ENCODE assay signal across 13 cellular contexts in the genomic region with DNA sequence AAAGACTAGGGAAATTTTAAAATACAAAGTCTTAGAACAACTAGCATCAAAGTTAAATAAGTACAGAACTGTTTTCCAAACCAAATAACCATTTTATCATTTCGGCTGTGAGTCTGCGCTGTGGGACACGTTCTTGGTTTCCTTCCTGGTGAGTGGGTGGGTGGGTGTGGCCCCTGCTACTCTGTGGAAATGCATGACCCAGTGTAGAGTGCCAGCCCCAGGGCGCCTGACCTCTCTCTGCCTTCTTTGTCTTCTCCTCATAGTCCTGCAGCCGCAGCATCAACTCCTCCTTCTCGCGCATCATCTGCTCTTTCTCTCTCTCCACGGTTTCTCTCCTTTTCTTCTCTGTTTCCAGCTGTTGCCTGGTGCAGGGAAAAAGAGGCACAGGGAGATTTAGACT. TPM values are rescaled to one million over a fixed set of nuclear protein-coding genes. Genes with fewer than 3 reads are reported as not detected.
A peak's percentile ranks its signal among the peaks of the same experiment; 100 is the strongest.
DNase-seq lines count a peak whose midpoint lies in the region; ATAC-seq and TF ChIP-seq lines count a peak whose summit lies in the region.
"Had no signal": no experiment of that assay in that cellular context is flagged by ENCODE, and none has a peak within 500 bp of the region (broad histone marks: within the 10 kb centered on the region; RNA-seq: fewer than 3 reads in every experiment).

No MANE protein-coding gene starts in this region.

- TF ChIP-seq CTCF in smooth muscle cell (IDR thresholded peaks at IDR 0.05; ENCODE audit: borderline replicate concordance, insufficient read depth, poor library complexity, severe bottlenecking) = no peak

- no peaks in the 10 kb centered on the region for H3K27me3 ChIP-seq in CD4-positive, CD25-positive, alpha-beta regulatory T cell (ENCODE audit: control insufficient read depth, insufficient read depth, low read length)
- H3K27me3 ChIP-seq in smooth muscle cell (ENCODE audit: low read depth) = no peaks in the 10 kb centered on the region

- peaks cover 4% of the 10 kb centered on the region for H3K27me3 Mint-ChIP-seq in CD4-positive, CD25-positive, alpha-beta regulatory T cell
- no peaks in the 10 kb centered on the region for H3K27me3 Mint-ChIP-seq in IgD-negative memory B cell
- H3K27me3 Mint-ChIP-seq in effector memory CD8-positive, alpha-beta T cell = no peaks in the 10 kb centered on the region
- H3K27me3 Mint-ChIP-seq in naive thymus-derived CD8-positive, alpha-beta T cell = no peaks in the 10 kb centered on the region

- H3K9me3 Mint-ChIP-seq in CD4-positive, CD25-positive, alpha-beta regulatory T cell = peaks cover 0 to 13% (median 0%) of the 10 kb centered on the region in 7 donors
- peaks cover 0 to 3% (median 0%) of the 10 kb centered on the region in 3 donors for H3K9me3 Mint-ChIP-seq in IgD-negative memory B cell
- no peaks in the 10 kb centered on the region for H3K9me3 Mint-ChIP-seq in effector memory CD8-positive, alpha-beta T cell
- no peaks in the 10 kb centered on the region for H3K9me3 Mint-ChIP-seq in naive thymus-derived CD8-positive, alpha-beta T cell

- H3K27ac Mint-ChIP-seq in CD4-positive, CD25-positive, alpha-beta regulatory T cell = peak overlapping the region; percentile 55 to 93 (median 83)
- H3K27ac Mint-ChIP-seq in IgD-negative memory B cell = peak overlapping the region; percentile 73 to 99 (median 97)
- H3K27ac Mint-ChIP-seq in effector memory CD8-positive, alpha-beta T cell = peak overlapping the region; percentile 92 to 96
- peak overlapping the region; percentile 53 to 95 (median 88) for H3K27ac Mint-ChIP-seq in naive thymus-derived CD8-positive, alpha-beta T cell

- H3K27ac ChIP-seq in CD4-positive, CD25-positive, alpha-beta regulatory T cell (ENCODE audit: insufficient read depth, low read length, poor library complexity, severe bottlenecking) = peak overlapping the region; percentile 15
- H3K27ac ChIP-seq in smooth muscle cell (ENCODE audit: low read depth) = no peak overlapping the region
- H3K27ac ChIP-seq: C4-2B had no signal

- H3K9ac ChIP-seq in smooth muscle cell (ENCODE audit: low read depth) = no peak overlapping the region

- peaks cover 68% of the 10 kb centered on the region for H3K36me3 Mint-ChIP-seq in CD4-positive, CD25-positive, alpha-beta regulatory T cell
- H3K36me3 Mint-ChIP-seq in IgD-negative memory B cell = peaks cover 39% of the 10 kb centered on the region
- peaks cover 100% of the 10 kb centered on the region for H3K36me3 Mint-ChIP-seq in effector memory CD8-positive, alpha-beta T cell (ENCODE audit: insufficient read depth)
- peaks cover 4 to 97% (median 46%) of the 10 kb centered on the region in 3 donors for H3K36me3 Mint-ChIP-seq in naive thymus-derived CD8-positive, alpha-beta T cell

- no peak overlapping the region for H2AFZ ChIP-seq in smooth muscle cell (ENCODE audit: low read depth)

- peak overlapping the region in 3 of 4 donors; percentile 19 to 70 (median 62) for H3K4me3 Mint-ChIP-seq in CD4-positive, CD25-positive, alpha-beta regulatory T cell
- H3K4me3 Mint-ChIP-seq in IgD-negative memory B cell = peak overlapping the region in 2 of 4 donors; percentile 33 to 87
- peak overlapping the region; percentile 31 to 56 for H3K4me3 Mint-ChIP-seq in effector memory CD8-positive, alpha-beta T cell
- peak overlapping the region in 3 of 10 donors; percentile 2 to 56 (median 38) for H3K4me3 Mint-ChIP-seq in naive thymus-derived CD8-positive, alpha-beta T cell

- H3K79me2 ChIP-seq in smooth muscle cell (ENCODE audit: low read depth) = no peaks in the 10 kb centered on the region

- 85% methylated on average over 8 of the region's 8 CpGs for WGBS in smooth muscle cell (ENCODE audit: low lambda C conversion rate)

- peaks cover 7 to 40% (median 20%) of the 10 kb centered on the region in 4 donors for H3K4me1 Mint-ChIP-seq in CD4-positive, CD25-positive, alpha-beta regulatory T cell
- H3K4me1 Mint-ChIP-seq in IgD-negative memory B cell = peaks cover 2 to 22% (median 4%) of the 10 kb centered on the region in 3 donors
- H3K4me1 Mint-ChIP-seq in effector memory CD8-positive, alpha-beta T cell (ENCODE audit: low read depth in 2 of 2) = peaks cover 35 to 49% of the 10 kb centered on the region in 2 donors
- H3K4me1 Mint-ChIP-seq in naive thymus-derived CD8-positive, alpha-beta T cell = peaks cover 30 to 39% (median 36%) of the 10 kb centered on the region in 4 donors

- ATAC-seq in CD4-positive, CD25-positive, alpha-beta regulatory T cell (ENCODE audit: low read depth in 2 of 2) = no peak
- no peak for ATAC-seq in effector memory CD8-positive, alpha-beta T cell (replicated peaks)
- peak in 1 of 2 donors; percentile 18 for ATAC-seq in naive thymus-derived CD8-positive, alpha-beta T cell

- H3K36me3 ChIP-seq in CD4-positive, CD25-positive, alpha-beta regulatory T cell (ENCODE audit: control insufficient read depth, insufficient read depth, low read length) = peaks cover 99% of the 10 kb centered on the region
- H3K36me3 ChIP-seq in smooth muscle cell (ENCODE audit: low read depth) = no peaks in the 10 kb centered on the region

- POLR2A ChIA-PET in naive thymus-derived CD8-positive, alpha-beta T cell (lab: Charles Lee) = interaction anchor here (1.0 to 2.2 kb wide), 2 partner anchors 24 to 99 kb away, joined by 4 to 8 read pairs; no protein-coding TSS in a partner anchor

- DNase-seq in CD4-positive, CD25-positive, alpha-beta regulatory T cell = no peak
- no peak for DNase-seq in effector memory CD8-positive, alpha-beta T cell
- no peak for DNase-seq in naive thymus-derived CD8-positive, alpha-beta T cell
- DNase-seq in NCI-H2081 treated with DMSO at 0.1 percent for 48 hours (lab: John Stamatoyannopoulos, UW) (no peak), smooth muscle cell (lab: John Stamatoyannopoulos, UW; ENCODE audit: unreplicated experiment) (no peak), NCI-H345 treated with DMSO at 0.1 percent for 48 hours (lab: John Stamatoyannopoulos, UW; ENCODE audit: unreplicated experiment) (no peak)
- DNase-seq in stimulated activated CD4-positive, alpha-beta T cell treated with anti-CD3 and anti-CD28 coated beads, Interleukin-12 subunit alpha, Interleukin-12 subunit beta, amount 100 ng/mL, for 4 hours = no peak
- DNase-seq: central memory CD4-positive, alpha-beta T cell; GF-D8; mesendoderm; NCI-H510A treated with DMSO at 0.1 percent for 48 hours had no signal

- H3K4me3 ChIP-seq in CD4-positive, CD25-positive, alpha-beta regulatory T cell (ENCODE audit: low read depth, low read length) = no peak overlapping the region
- no peak overlapping the region for H3K4me3 ChIP-seq in smooth muscle cell

- no peaks in the 10 kb centered on the region for H3K9me3 ChIP-seq in CD4-positive, CD25-positive, alpha-beta regulatory T cell (ENCODE audit: control insufficient read depth in 2 of 2, low read length in 2 of 2)
- H3K9me3 ChIP-seq in smooth muscle cell (replicated peaks; ENCODE audit: low read depth) = no peaks in the 10 kb centered on the region

- no peak overlapping the region for H3K4me2 ChIP-seq in smooth muscle cell

- peaks cover 16% of the 10 kb centered on the region for H3K4me1 ChIP-seq in CD4-positive, CD25-positive, alpha-beta regulatory T cell (ENCODE audit: control insufficient read depth, insufficient read depth, low read length, poor library complexity, severe bottlenecking)
- H3K4me1 ChIP-seq in smooth muscle cell (ENCODE audit: low read depth) = no peaks in the 10 kb centered on the region

- H3F3A ChIP-seq in smooth muscle cell (ENCODE audit: low read depth) = no peaks in the 10 kb centered on the region

- H4K20me1 ChIP-seq in smooth muscle cell (ENCODE audit: low read depth) = peaks cover 7% of the 10 kb centered on the region

RNA-seq across cellular contexts. Expression of a gene that starts 48.6 kb away (rescaled TPM):
- 559 TPM for total RNA-seq in CD4-positive, CD25-positive, alpha-beta regulatory T cell
- polyA plus RNA-seq in CD4-positive, CD25-positive, alpha-beta regulatory T cell = 100 to 1,000 TPM; 310 to 497 (median 365) TPM
- polyA plus RNA-seq in IgD-negative memory B cell (588 TPM), smooth muscle cell (55.0 and 190 TPM in 2 replicates)
- 100 to 1,000 TPM; 202 to 212 TPM for total RNA-seq in naive thymus-derived CD8-positive, alpha-beta T cell
- 100 to 1,000 TPM; 127 to 168 (median 143) TPM for polyA plus RNA-seq in naive thymus-derived CD8-positive, alpha-beta T cell
- total RNA-seq in smooth muscle cell = 98.4 and 113 TPM in 2 replicates
